In genomic region chr17:37490022-37490587, GRCh38 we compare ENCODE assay signal across 1 cellular context.
TF ChIP-seq lines count a peak whose summit lies in the region.

No MANE protein-coding gene starts in this region.

TF ChIP-seq in HepG2, 621 proteins besides CTCF, POLR2A, EP300 and RAD21 (continued from another document and continues in another):
- TF ChIP-seq, protein P1, sequence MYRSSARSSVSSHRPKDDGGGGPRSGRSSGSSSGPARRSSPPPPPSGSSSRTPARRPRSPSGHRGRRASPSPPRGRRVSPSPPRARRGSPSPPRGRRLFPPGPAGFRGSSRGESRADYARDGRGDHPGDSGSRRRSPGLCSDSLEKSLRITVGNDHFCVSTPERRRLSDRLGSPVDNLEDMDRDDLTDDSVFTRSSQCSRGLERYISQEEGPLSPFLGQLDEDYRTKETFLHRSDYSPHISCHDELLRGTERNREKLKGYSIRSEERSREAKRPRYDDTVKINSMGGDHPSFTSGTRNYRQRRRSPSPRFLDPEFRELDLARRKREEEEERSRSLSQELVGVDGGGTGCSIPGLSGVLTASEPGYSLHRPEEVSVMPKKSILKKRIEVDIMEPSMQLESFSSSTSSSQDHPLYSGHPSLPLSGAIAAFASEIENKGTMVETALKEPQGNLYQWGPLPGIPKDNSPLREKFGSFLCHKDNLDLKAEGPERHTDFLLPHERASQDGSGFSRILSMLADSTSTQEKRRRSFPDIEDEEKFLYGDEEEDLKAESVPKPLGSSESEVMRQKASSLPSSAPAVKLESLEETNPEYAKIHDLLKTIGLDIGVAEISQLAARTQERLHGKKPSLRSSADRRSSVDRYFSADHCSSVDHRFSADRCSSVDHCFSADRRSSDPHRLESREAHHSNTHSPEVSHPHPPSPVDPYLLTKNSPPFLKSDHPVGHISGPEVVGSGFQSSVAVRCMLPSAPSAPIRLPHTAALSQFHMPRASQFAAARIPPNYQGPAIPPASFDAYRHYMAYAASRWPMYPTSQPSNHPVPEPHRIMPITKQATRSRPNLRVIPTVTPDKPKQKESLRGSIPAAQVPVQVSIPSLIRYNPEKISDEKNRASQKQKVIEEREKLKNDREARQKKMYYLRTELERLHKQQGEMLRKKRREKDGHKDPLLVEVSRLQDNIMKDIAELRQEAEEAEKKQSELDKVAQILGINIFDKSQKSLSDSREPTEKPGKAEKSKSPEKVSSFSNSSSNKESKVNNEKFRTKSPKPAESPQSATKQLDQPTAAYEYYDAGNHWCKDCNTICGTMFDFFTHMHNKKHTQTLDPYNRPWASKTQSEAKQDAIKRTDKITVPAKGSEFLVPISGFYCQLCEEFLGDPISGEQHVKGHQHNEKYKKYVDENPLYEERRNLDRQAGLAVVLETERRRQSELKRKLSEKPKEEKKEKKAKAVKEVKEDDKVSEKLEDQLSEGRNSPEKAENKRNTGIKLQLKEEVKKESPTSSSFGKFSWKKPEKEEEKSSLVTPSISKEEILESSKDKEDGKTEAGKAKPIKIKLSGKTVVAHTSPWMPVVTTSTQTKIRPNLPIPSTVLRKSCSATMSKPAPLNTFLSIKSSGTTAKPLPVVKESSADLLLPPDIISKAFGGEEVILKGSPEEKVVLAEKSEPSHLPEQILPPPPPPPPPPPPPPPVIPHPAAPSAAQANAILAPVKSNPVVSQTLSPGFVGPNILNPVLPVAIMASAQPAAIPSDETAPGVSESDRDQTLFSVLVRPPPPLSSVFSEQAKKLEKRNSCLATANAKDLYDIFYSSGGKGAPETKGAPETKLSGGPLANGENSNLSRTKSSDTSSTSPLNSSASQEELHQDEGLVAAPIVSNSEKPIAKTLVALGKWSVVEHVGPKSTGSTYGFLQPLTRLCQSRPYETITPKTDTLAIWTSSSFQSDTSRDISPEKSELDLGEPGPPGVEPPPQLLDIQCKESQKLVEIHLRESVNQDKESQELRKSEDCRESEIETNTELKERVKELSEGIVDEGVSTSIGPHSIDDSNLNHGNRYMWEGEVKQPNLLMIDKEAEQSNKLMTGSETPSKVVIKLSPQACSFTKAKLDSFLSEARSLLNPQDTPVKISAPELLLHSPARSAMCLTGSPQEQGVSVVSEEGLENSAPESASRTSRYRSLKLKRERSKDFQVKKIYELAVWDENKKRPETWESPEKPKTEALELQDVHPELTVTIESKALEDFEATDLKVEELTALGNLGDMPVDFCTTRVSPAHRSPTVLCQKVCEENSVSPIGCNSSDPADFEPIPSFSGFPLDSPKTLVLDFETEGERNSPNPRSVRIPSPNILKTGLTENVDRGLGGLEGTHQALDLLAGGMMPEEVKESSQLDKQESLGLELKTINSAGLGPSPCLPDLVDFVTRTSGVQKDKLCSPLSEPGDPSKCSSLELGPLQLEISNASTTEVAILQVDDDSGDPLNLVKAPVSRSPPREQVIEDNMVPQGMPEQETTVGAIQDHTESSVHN (CRISPR knock-in tag; IDR thresholded peaks at IDR 0.05): no peak
- TF ChIP-seq ATF1 (CRISPR knock-in tag; IDR thresholded peaks at IDR 0.05) (no peak), HNF1A (IDR thresholded peaks at IDR 0.05; ENCODE audit: low read depth) (no peak), HNF1A (CRISPR knock-in tag; IDR thresholded peaks at IDR 0.05; ENCODE audit: borderline replicate concordance) (no peak), EZH2 (conservative IDR thresholded peaks at IDR 0.05; ENCODE audit: low read depth, low read length) (no peak), ZNF547 (CRISPR knock-in tag; IDR thresholded peaks at IDR 0.05) (no peak), LBX2 (CRISPR knock-in tag; IDR thresholded peaks at IDR 0.05; ENCODE audit: borderline replicate concordance) (no peak), REPIN1 (CRISPR knock-in tag; IDR thresholded peaks at IDR 0.05; ENCODE audit: borderline replicate concordance, low read depth) (no peak), ESRRA (CRISPR knock-in tag; IDR thresholded peaks at IDR 0.05; ENCODE audit: low read depth) (no peak), DPF2 (CRISPR knock-in tag; IDR thresholded peaks at IDR 0.05; ENCODE audit: borderline replicate concordance, low read depth) (no peak), CREM (IDR thresholded peaks at IDR 0.05) (no peak), CREM (CRISPR knock-in tag; IDR thresholded peaks at IDR 0.05) (no peak), TAF15 (IDR thresholded peaks at IDR 0.05; ENCODE audit: low read depth, low read length, poor library complexity, severe bottlenecking) (no peak), PITX1 (CRISPR knock-in tag; IDR thresholded peaks at IDR 0.05) (0 out of 2 replicates have a peak, but pooled peaks have one; percentile 14), HOXA3 (CRISPR knock-in tag; IDR thresholded peaks at IDR 0.05) (peak; percentile 47; the same call in 1 of the 2 replicates), ZNF33A (CRISPR knock-in tag; IDR thresholded peaks at IDR 0.05; ENCODE audit: borderline replicate concordance) (no peak), TCF7L2 (IDR thresholded peaks at IDR 0.05; ENCODE audit: low read depth, low read length) (no peak), ZBTB8A (CRISPR knock-in tag; IDR thresholded peaks at IDR 0.05; ENCODE audit: borderline replicate concordance, low read depth) (no peak), ZKSCAN8 (CRISPR knock-in tag; IDR thresholded peaks at IDR 0.05; ENCODE audit: borderline replicate concordance) (no peak), SRY (CRISPR knock-in tag; IDR thresholded peaks at IDR 0.05) (no peak), ZBTB14 (CRISPR knock-in tag; IDR thresholded peaks at IDR 0.05) (peak; percentile 59; the same call in 1 of the 2 replicates), ATM (IDR thresholded peaks at IDR 0.05; ENCODE audit: borderline replicate concordance) (no peak), NR2F6 (IDR thresholded peaks at IDR 0.05) (no peak), NR2F6 (CRISPR knock-in tag; IDR thresholded peaks at IDR 0.05) (peak; percentile 34; the same call in 1 of the 2 replicates), RFX1 (IDR thresholded peaks at IDR 0.05) (no peak), CBX1 (IDR thresholded peaks at IDR 0.05; ENCODE audit: low read depth) (no peak), SP140L (CRISPR knock-in tag; IDR thresholded peaks at IDR 0.05; ENCODE audit: borderline replicate concordance) (no peak), TBX3 (IDR thresholded peaks at IDR 0.05; ENCODE audit: borderline replicate concordance) (no peak), ZNF430 (CRISPR knock-in tag; IDR thresholded peaks at IDR 0.05) (0 out of 2 replicates have a peak, but pooled peaks have one; percentile 26), ZFY (CRISPR knock-in tag; IDR thresholded peaks at IDR 0.05) (peak; percentile 59; the same call in 1 of the 2 replicates), ZFX (CRISPR knock-in tag; IDR thresholded peaks at IDR 0.05; ENCODE audit: low read depth) (peak; percentile 68), GZF1 (CRISPR knock-in tag; IDR thresholded peaks at IDR 0.05) (no peak), ZNF431 (CRISPR knock-in tag; IDR thresholded peaks at IDR 0.05; ENCODE audit: borderline replicate concordance, low read depth) (no peak), ZC3H13 (CRISPR knock-in tag; IDR thresholded peaks at IDR 0.05) (no peak), TCF7 (IDR thresholded peaks at IDR 0.05; ENCODE audit: low read depth) (no peak), ZBTB43 (CRISPR knock-in tag; conservative IDR thresholded peaks at IDR 0.05) (0 out of 2 replicates have a peak, but pooled peaks have one; percentile 25), CHCHD3 (CRISPR knock-in tag; IDR thresholded peaks at IDR 0.05) (no peak)
- TF ChIP-seq, protein P2, sequence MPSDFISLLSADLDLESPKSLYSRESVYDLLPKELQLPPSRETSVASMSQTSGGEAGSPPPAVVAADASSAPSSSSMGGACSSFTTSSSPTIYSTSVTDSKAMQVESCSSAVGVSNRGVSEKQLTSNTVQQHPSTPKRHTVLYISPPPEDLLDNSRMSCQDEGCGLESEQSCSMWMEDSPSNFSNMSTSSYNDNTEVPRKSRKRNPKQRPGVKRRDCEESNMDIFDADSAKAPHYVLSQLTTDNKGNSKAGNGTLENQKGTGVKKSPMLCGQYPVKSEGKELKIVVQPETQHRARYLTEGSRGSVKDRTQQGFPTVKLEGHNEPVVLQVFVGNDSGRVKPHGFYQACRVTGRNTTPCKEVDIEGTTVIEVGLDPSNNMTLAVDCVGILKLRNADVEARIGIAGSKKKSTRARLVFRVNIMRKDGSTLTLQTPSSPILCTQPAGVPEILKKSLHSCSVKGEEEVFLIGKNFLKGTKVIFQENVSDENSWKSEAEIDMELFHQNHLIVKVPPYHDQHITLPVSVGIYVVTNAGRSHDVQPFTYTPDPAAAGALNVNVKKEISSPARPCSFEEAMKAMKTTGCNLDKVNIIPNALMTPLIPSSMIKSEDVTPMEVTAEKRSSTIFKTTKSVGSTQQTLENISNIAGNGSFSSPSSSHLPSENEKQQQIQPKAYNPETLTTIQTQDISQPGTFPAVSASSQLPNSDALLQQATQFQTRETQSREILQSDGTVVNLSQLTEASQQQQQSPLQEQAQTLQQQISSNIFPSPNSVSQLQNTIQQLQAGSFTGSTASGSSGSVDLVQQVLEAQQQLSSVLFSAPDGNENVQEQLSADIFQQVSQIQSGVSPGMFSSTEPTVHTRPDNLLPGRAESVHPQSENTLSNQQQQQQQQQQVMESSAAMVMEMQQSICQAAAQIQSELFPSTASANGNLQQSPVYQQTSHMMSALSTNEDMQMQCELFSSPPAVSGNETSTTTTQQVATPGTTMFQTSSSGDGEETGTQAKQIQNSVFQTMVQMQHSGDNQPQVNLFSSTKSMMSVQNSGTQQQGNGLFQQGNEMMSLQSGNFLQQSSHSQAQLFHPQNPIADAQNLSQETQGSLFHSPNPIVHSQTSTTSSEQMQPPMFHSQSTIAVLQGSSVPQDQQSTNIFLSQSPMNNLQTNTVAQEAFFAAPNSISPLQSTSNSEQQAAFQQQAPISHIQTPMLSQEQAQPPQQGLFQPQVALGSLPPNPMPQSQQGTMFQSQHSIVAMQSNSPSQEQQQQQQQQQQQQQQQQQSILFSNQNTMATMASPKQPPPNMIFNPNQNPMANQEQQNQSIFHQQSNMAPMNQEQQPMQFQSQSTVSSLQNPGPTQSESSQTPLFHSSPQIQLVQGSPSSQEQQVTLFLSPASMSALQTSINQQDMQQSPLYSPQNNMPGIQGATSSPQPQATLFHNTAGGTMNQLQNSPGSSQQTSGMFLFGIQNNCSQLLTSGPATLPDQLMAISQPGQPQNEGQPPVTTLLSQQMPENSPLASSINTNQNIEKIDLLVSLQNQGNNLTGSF (CRISPR knock-in tag; IDR thresholded peaks at IDR 0.05): no peak
- TF ChIP-seq, protein P3, sequence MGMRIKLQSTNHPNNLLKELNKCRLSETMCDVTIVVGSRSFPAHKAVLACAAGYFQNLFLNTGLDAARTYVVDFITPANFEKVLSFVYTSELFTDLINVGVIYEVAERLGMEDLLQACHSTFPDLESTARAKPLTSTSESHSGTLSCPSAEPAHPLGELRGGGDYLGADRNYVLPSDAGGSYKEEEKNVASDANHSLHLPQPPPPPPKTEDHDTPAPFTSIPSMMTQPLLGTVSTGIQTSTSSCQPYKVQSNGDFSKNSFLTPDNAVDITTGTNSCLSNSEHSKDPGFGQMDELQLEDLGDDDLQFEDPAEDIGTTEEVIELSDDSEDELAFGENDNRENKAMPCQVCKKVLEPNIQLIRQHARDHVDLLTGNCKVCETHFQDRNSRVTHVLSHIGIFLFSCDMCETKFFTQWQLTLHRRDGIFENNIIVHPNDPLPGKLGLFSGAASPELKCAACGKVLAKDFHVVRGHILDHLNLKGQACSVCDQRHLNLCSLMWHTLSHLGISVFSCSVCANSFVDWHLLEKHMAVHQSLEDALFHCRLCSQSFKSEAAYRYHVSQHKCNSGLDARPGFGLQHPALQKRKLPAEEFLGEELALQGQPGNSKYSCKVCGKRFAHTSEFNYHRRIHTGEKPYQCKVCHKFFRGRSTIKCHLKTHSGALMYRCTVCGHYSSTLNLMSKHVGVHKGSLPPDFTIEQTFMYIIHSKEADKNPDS (CRISPR knock-in tag; IDR thresholded peaks at IDR 0.05): no peak
